In the genomic region with DNA sequence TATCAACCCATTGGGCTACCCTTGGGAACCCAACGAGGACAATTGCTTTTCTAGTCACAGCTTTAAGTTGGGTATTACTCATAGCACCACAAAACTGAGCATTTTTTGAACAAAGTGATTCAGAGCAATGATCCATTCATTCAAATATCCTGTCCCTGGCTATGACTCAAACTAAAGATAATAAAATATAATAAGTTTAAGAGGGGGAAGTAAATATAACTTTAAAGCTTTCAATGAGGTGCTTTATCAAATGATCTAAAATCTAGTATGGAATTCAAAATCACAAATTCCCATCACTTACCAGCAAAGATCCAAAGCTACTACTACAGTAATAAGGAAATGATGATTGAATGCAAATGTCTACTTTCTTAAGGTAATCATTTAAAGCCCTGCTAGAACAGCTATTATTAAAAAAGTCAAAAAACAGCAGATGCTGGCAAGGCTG, we compare ENCODE assay signal across 22 cellular contexts. TPM values are rescaled to one million over a fixed set of nuclear protein-coding genes. Genes with fewer than 3 reads are reported as not detected.
DNase-seq lines count a peak whose midpoint lies in the region; FAIRE-seq and TF ChIP-seq lines count a peak whose summit lies in the region.
"Had no signal": no experiment of that assay in that cellular context is flagged by ENCODE, and none has a peak within 500 bp of the region (broad histone marks: within the 10 kb centered on the region; RNA-seq: fewer than 3 reads in every experiment).

No MANE protein-coding gene starts in this region.

- peak; percentile 85 for FAIRE-seq in RCC 7860 (lab: Jason Lieb, UNC)
- FAIRE-seq: colon, G401.6 had no signal

- no peaks in the 10 kb centered on the region for H3K9me3 Mint-ChIP-seq in osteocyte (ENCODE audit: unreplicated experiment)
- H3K9me3 Mint-ChIP-seq: activated T-cell treated with anti-CD3 and anti-CD28 coated beads, Interleukin-2, amount 50 U/mL, for 72 hours had no signal

- peaks cover 32% of the 10 kb centered on the region for H3K36me3 Mint-ChIP-seq in osteocyte (ENCODE audit: unreplicated experiment)

- no peak for TF ChIP-seq CTCF in osteocyte (IDR thresholded peaks at IDR 0.05)

- H3K27ac Mint-ChIP-seq in osteocyte (ENCODE audit: unreplicated experiment), result peak overlapping the region; percentile 63
- H3K27ac Mint-ChIP-seq: activated T-cell treated with anti-CD3 and anti-CD28 coated beads, Interleukin-2, amount 50 U/mL, for 72 hours had no signal

- DNase-seq in Daoy (ENCODE audit: low read depth) (peak; percentile 11), RCC 7860 (ENCODE audit: low spot score) (peak; percentile 4), dermis blood vessel endothelial cell (peak; percentile 70), osteocyte (ENCODE audit: extremely low spot score, unreplicated experiment) (no peak), Ammon's horn (ENCODE audit: low spot score) (no peak), OCI-M2 (lab: John Stamatoyannopoulos, UW; ENCODE audit: unreplicated experiment) (no peak), DMS 273 treated with DMSO at 0.1 percent for 48 hours (lab: John Stamatoyannopoulos, UW) (no peak), NCI-H2171 (lab: John Stamatoyannopoulos, UW) (no peak)
- DNase-seq: activated CD4-positive, alpha-beta T cell treated with anti-CD3 and anti-CD28 coated beads, Interleukin-2, amount 50 U/mL, for 48 hours; activated T-cell treated with anti-CD3 and anti-CD28 coated beads, Interleukin-2, amount 50 U/mL, for 72 hours; adrenal gland; CD4-positive, alpha-beta memory T cell; heart right ventricle; kidney glomerular epithelial cell; NCI-H1417 treated with DMSO at 0.1 percent for 48 hours; right lobe of liver had no signal

- H3K4me3 Mint-ChIP-seq in osteocyte (ENCODE audit: unreplicated experiment), result no peak overlapping the region
- H3K4me3 Mint-ChIP-seq: activated T-cell treated with anti-CD3 and anti-CD28 coated beads, Interleukin-2, amount 50 U/mL, for 72 hours; CD4-positive, alpha-beta memory T cell had no signal

- peaks cover 15% of the 10 kb centered on the region for H3K4me1 Mint-ChIP-seq in osteocyte (ENCODE audit: unreplicated experiment)

- no peaks in the 10 kb centered on the region for H3K27me3 Mint-ChIP-seq in osteocyte (ENCODE audit: unreplicated experiment)
- H3K27me3 Mint-ChIP-seq: CD4-positive, alpha-beta memory T cell had no signal

RNA-seq across cellular contexts. Expression of a gene that starts 39.8 kb away (rescaled TPM):
- not detected in 2 replicates for total RNA-seq in Daoy (2014; rRNA removed; shearing (Covaris generic))
- total RNA-seq in dermis blood vessel endothelial cell (not detected in 2 replicates), osteocyte (not detected in 2 replicates)
- total RNA-seq: activated T-cell treated with anti-CD3 and anti-CD28 coated beads, Interleukin-2, amount 50 U/mL, for 72 hours; adrenal gland; CD4-positive, alpha-beta memory T cell; epithelial cell of proximal tubule; heart right ventricle; mononuclear cell; right lobe of liver; SK-MEL-5; temporal lobe had no signal

Comparison
In these comparisons a context has a peak if more than half of its experiments do, and no peak if none do; other contexts are left out.
1. DNase-seq: peak in Daoy (single experiment), RCC 7860 (single experiment) and dermis blood vessel endothelial cell (single experiment); none in osteocyte (single experiment), Ammon's horn (single experiment), OCI-M2 (single experiment), DMS 273 treated with DMSO at 0.1 percent for 48 hours (single experiment) and NCI-H2171 (single experiment).